ENCODE assay signal across 6 cellular contexts in the genomic region with DNA sequence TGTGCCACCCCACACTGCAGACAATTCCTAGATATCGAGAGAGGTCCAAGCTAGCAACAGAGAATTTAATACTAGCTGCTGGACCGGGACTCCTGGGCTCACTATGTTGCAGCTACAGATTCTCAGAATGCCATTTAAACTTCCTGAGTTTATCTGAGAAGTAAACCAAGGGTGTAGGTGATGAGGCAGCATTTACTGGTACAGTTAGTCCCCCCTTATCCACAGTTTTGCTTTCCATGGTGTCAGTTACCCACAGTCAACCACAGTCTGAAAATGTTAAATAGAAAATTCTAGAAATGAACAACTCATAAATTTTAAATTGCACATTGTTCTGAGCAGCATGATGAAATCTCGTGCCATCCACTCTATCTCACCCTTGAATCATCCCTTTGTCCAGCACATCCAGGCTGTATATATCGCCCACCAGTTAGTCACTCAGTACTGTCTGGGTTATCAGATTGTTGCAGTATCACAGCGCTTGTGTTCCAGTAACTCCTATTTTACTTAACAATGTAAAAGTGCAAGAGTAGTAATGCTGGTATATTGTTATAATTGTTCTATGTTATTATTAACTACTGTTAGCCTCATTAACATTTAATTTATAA.
DNase-seq lines count a peak whose midpoint lies in the region; ATAC-seq and TF ChIP-seq lines count a peak whose summit lies in the region.
"Not testable (repeated sequence)": the region's sequence is repeated elsewhere in the genome, so short reads cannot be mapped to it uniquely, and the experiment has no call there.

No MANE protein-coding gene starts in this region.

- not testable (repeated sequence) for H2BK5ac ChIP-seq in H9 (ENCODE audit: insufficient read length, low read length)

- H2BK12ac ChIP-seq in H9 (ENCODE audit: insufficient read length, low read depth, low read length), result not testable (repeated sequence)

- not testable (repeated sequence) for H3K4ac ChIP-seq in H9 (ENCODE audit: low read depth, low read length)

- H3K4me3 Mint-ChIP-seq in H9; activated CD8-positive, alpha-beta memory T cell treated with anti-CD3 and anti-CD28 coated beads, Interleukin-2, amount 10 ng/mL, durations not matched to agents 7 days and 5 days; stimulated activated effector memory CD8-positive, alpha-beta T cell treated with anti-CD3 and anti-CD28 coated beads, Interleukin-12 subunit alpha, Interleukin-12 subunit beta, amount 100 ng/mL, for 72 hours: not testable (repeated sequence)

- H3K27ac ChIP-seq in H9 (ENCODE audit: insufficient read length, low read depth, low read length); foreskin keratinocyte: not testable (repeated sequence)

- not testable (repeated sequence) for H3K56ac ChIP-seq in H9 (ENCODE audit: insufficient read length, low read depth, low read length)

- not testable (repeated sequence) for H3K79me2 ChIP-seq in H9 (ENCODE audit: insufficient read depth, low read length)

- H3K23me2 ChIP-seq in H9 (ENCODE audit: insufficient read length, low read depth, low read length, poor library complexity, severe bottlenecking), result not testable (repeated sequence)

- H3K9ac ChIP-seq in H9 (ENCODE audit: extremely low read depth, insufficient read length, low read length), result not testable (repeated sequence)

- not testable (repeated sequence) for H3K27me3 Mint-ChIP-seq in H9 (ENCODE audit: low read depth); activated CD8-positive, alpha-beta memory T cell treated with anti-CD3 and anti-CD28 coated beads, Interleukin-2, amount 10 ng/mL, durations not matched to agents 7 days and 5 days

- not testable (repeated sequence) for H4K5ac ChIP-seq in H9 (ENCODE audit: insufficient read length, low read depth, low read length)

- not testable (repeated sequence) for H3K4me1 Mint-ChIP-seq in H9; activated CD8-positive, alpha-beta memory T cell treated with anti-CD3 and anti-CD28 coated beads, Interleukin-2, amount 10 ng/mL, durations not matched to agents 7 days and 5 days; stimulated activated effector memory CD8-positive, alpha-beta T cell treated with anti-CD3 and anti-CD28 coated beads, Interleukin-12 subunit alpha, Interleukin-12 subunit beta, amount 100 ng/mL, for 72 hours

- H4K91ac ChIP-seq in H9 (ENCODE audit: insufficient read length, low read depth, low read length), result not testable (repeated sequence)

- CTCF ChIA-PET in activated CD8-positive, alpha-beta memory T cell treated with anti-CD3 and anti-CD28 coated beads, Interleukin-2, amount 10 ng/mL, durations not matched to agents 7 days and 5 days (lab: Charles Lee), result not testable (repeated sequence)

- not testable (repeated sequence) for H3K27me3 ChIP-seq in H9 (ENCODE audit: insufficient read depth, low read length); foreskin keratinocyte

- no CpG with 5 or more reads among the region's 5 CpGs for WGBS in H9 (ENCODE audit: extremely low coverage, insufficient read length, low lambda C conversion rate)

- H4K8ac ChIP-seq in H9 (replicated peaks; ENCODE audit: insufficient read length, low read depth, low read length), result not testable (repeated sequence)

- H3K4me1 ChIP-seq in H9 (ENCODE audit: insufficient read depth, low read length); foreskin keratinocyte: not testable (repeated sequence)

- not testable (repeated sequence) for H2BK120ac ChIP-seq in H9 (ENCODE audit: low read depth, low read length, poor library complexity, severe bottlenecking)

- not testable (repeated sequence) for H3K23ac ChIP-seq in H9 (ENCODE audit: insufficient read length, low read depth, low read length)

- TF ChIP-seq CTCF in H9 (conservative IDR thresholded peaks at IDR 0.05), result 0 out of 3 replicates have a peak, but pooled peaks have one; percentile 4
- TF ChIP-seq CTCF in foreskin keratinocyte (conservative IDR thresholded peaks at IDR 0.05), result not testable (repeated sequence)

- H3K14ac ChIP-seq in H9 (ENCODE audit: insufficient read depth, low read length), result not testable (repeated sequence)

- H2BK20ac ChIP-seq in H9 (ENCODE audit: low read depth, low read length, poor library complexity, severe bottlenecking), result not testable (repeated sequence)

- H3K79me1 ChIP-seq in H9 (ENCODE audit: insufficient read depth, low read depth, low read length, poor library complexity, severe bottlenecking), result not testable (repeated sequence)

- not testable (repeated sequence) for H3K4me2 ChIP-seq in H9 (ENCODE audit: insufficient read depth, insufficient read length, low read length)

- not testable (repeated sequence) for H2AFZ ChIP-seq in H9 (ENCODE audit: low read length)

- not testable (repeated sequence) for H2AK5ac ChIP-seq in H9 (ENCODE audit: insufficient read length, low read length)

- ATAC-seq in SK-N-SH treated with all-trans-retinoic acid at 6 μM for 48 hours, result peak; percentile 50
- ATAC-seq in activated CD8-positive, alpha-beta memory T cell treated with anti-CD3 and anti-CD28 coated beads, Interleukin-2, amount 10 ng/mL, durations not matched to agents 7 days and 5 days, result peak; percentile 60
- peak; percentile 44 to 94 for ATAC-seq in activated naive CD4-positive, alpha-beta T cell treated with anti-CD3 and anti-CD28 coated beads, Interleukin-2, amount 50 U/mL, for 72 hours
- peak; percentile 74 for ATAC-seq in foreskin keratinocyte
- peak; percentile 92 for ATAC-seq in stimulated activated effector memory CD8-positive, alpha-beta T cell treated with anti-CD3 and anti-CD28 coated beads, Interleukin-12 subunit alpha, Interleukin-12 subunit beta, amount 100 ng/mL, for 72 hours

- H3K27ac Mint-ChIP-seq in H9; activated CD8-positive, alpha-beta memory T cell treated with anti-CD3 and anti-CD28 coated beads, Interleukin-2, amount 10 ng/mL, durations not matched to agents 7 days and 5 days; activated naive CD4-positive, alpha-beta T cell treated with anti-CD3 and anti-CD28 coated beads, Interleukin-2, amount 50 U/mL, for 72 hours; stimulated activated effector memory CD8-positive, alpha-beta T cell treated with anti-CD3 and anti-CD28 coated beads, Interleukin-12 subunit alpha, Interleukin-12 subunit beta, amount 100 ng/mL, for 72 hours: not testable (repeated sequence)

- not testable (repeated sequence) for H4K20me1 ChIP-seq in H9 (ENCODE audit: control insufficient read depth, insufficient read depth, insufficient read length)

- not testable (repeated sequence) for H2BK15ac ChIP-seq in H9 (ENCODE audit: low read depth, low read length)

- not testable (repeated sequence) for H3K9me3 ChIP-seq in H9 (ENCODE audit: control insufficient read depth, low read depth, low read length)

- H3K9me3 Mint-ChIP-seq in H9; activated CD8-positive, alpha-beta memory T cell treated with anti-CD3 and anti-CD28 coated beads, Interleukin-2, amount 10 ng/mL, durations not matched to agents 7 days and 5 days (ENCODE audit: low read depth); activated naive CD4-positive, alpha-beta T cell treated with anti-CD3 and anti-CD28 coated beads, Interleukin-2, amount 50 U/mL, for 72 hours; stimulated activated effector memory CD8-positive, alpha-beta T cell treated with anti-CD3 and anti-CD28 coated beads, Interleukin-12 subunit alpha, Interleukin-12 subunit beta, amount 100 ng/mL, for 72 hours: not testable (repeated sequence)

- not testable (repeated sequence) for H3K18ac ChIP-seq in H9 (ENCODE audit: insufficient read length, low read depth, low read length)

- not testable (repeated sequence) for H3K36me3 Mint-ChIP-seq in H9 (ENCODE audit: insufficient read depth in 1 of 3, low read depth in 3 of 3); activated CD8-positive, alpha-beta memory T cell treated with anti-CD3 and anti-CD28 coated beads, Interleukin-2, amount 10 ng/mL, durations not matched to agents 7 days and 5 days; activated naive CD4-positive, alpha-beta T cell treated with anti-CD3 and anti-CD28 coated beads, Interleukin-2, amount 50 U/mL, for 72 hours; stimulated activated effector memory CD8-positive, alpha-beta T cell treated with anti-CD3 and anti-CD28 coated beads, Interleukin-12 subunit alpha, Interleukin-12 subunit beta, amount 100 ng/mL, for 72 hours

- H3T11ph ChIP-seq in H9 (ENCODE audit: low read length), result not testable (repeated sequence)

- not testable (repeated sequence) for DNase-seq in H9; activated CD8-positive, alpha-beta memory T cell treated with anti-CD3 and anti-CD28 coated beads, Interleukin-2, amount 10 ng/mL, durations not matched to agents 7 days and 5 days; activated naive CD4-positive, alpha-beta T cell treated with anti-CD3 and anti-CD28 coated beads, Interleukin-2, amount 50 U/mL, for 72 hours (ENCODE audit: low spot score in 2 of 2); foreskin keratinocyte; stimulated activated effector memory CD8-positive, alpha-beta T cell treated with anti-CD3 and anti-CD28 coated beads, Interleukin-12 subunit alpha, Interleukin-12 subunit beta, amount 100 ng/mL, for 72 hours (ENCODE audit: low spot score in 2 of 2)
